Comparison of ENCODE assay signal across 16 cellular contexts in the genomic region with DNA sequence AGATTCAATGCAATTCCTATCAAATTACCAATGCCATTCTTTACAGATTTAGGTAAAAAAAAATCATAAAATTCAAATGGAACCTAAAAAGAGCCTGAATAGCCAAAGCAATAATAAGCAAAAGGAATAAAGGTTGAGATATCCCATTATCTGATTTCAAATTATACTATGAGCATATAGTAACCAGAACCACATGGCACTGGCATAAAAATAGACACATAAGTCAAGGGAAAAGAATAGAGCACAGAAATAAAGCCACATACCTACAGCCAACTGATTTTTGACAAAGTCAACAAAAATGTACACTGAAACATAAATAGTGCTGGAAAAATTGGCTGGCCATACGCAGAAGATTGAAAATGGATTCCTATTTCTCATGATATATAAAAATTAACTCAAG.
DNase-seq lines count a peak whose midpoint lies in the region; TF ChIP-seq lines count a peak whose summit lies in the region.
"Had no signal": no experiment of that assay in that cellular context is flagged by ENCODE, and none has a peak within 500 bp of the region (broad histone marks: within the 10 kb centered on the region; RNA-seq: fewer than 3 reads in every experiment).

No MANE protein-coding gene starts in this region.

- WGBS in SK-N-SH (ENCODE audit: low lambda C conversion rate): 16% methylated on average over 1 of the region's 1 CpG
- WGBS in endodermal cell (ENCODE audit: insufficient coverage in 1 of 2, insufficient read length in 1 of 2), 2 experiments: 60% methylated on average over 1 of the region's 1 CpG; no CpG with 5 or more reads in 1 of the 2 experiments

- H3K9ac ChIP-seq in SK-N-SH (no peak overlapping the region), endodermal cell (ENCODE audit: extremely low read depth, low read length, poor library complexity, severe bottlenecking) (no peak overlapping the region)
- H3K9ac ChIP-seq: BLaER1 had no signal

- DNase-seq in LHCN-M2 (ENCODE audit: low read depth) (peak; percentile 7), SK-N-SH (no peak), fibroblast of gingiva (ENCODE audit: low read depth) (peak; percentile 16), cardiac septum (ENCODE audit: low spot score) (no peak), endodermal cell (no peak), GM19238 (ENCODE audit: insufficient read length, low spot score) (no peak)
- DNase-seq: Caco-2; CD4-positive, CD25-positive, alpha-beta regulatory T cell; CD8-positive, alpha-beta T cell; DMS153; DND-41; H9 had no signal

- H3K4me1 Mint-ChIP-seq in endodermal cell: peaks cover 6% of the 10 kb centered on the region
- H3K4me1 Mint-ChIP-seq: B cell; CD4-positive, CD25-positive, alpha-beta regulatory T cell; GM23338; H9 had no signal

- no peaks in the 10 kb centered on the region for H3K9me2 ChIP-seq in SK-N-SH

- H3K79me2 ChIP-seq in SK-N-SH (ENCODE audit: insufficient read depth): no peaks in the 10 kb centered on the region

- H3K36me3 ChIP-seq in SK-N-SH (replicated peaks in 1 of 2; ENCODE audit: control insufficient read depth in 1 of 2, insufficient read depth in 2 of 2, low read length in 1 of 2) (no peaks in the 10 kb centered on the region), endodermal cell (ENCODE audit: control insufficient read depth, insufficient read depth, low read length) (no peaks in the 10 kb centered on the region)
- H3K36me3 ChIP-seq: BLaER1 had no signal

- intact Hi-C loops in cardiac septum (cut with DNase I): no loop called here

- H3K27me3 ChIP-seq in SK-N-SH (ENCODE audit: insufficient read depth) (no peaks in the 10 kb centered on the region), endodermal cell (ENCODE audit: control insufficient read depth, insufficient read depth, low read length, poor library complexity, severe bottlenecking) (no peaks in the 10 kb centered on the region)
- H3K27me3 ChIP-seq: BLaER1 had no signal

- H3K4me3 Mint-ChIP-seq in endodermal cell: no peak overlapping the region
- H3K4me3 Mint-ChIP-seq: B cell; CD4-positive, CD25-positive, alpha-beta regulatory T cell; CD8-positive, alpha-beta T cell; GM23338; H9 had no signal

- H2AFZ ChIP-seq in SK-N-SH (ENCODE audit: low read depth): no peak overlapping the region

- no peaks in the 10 kb centered on the region for H3F3A ChIP-seq in SK-N-SH (replicated peaks; ENCODE audit: insufficient read depth)

- H3K4me3 ChIP-seq in SK-N-SH (ENCODE audit: low read depth in 2 of 2, low read length in 1 of 2): no peak overlapping the region
- no peak overlapping the region for H3K4me3 ChIP-seq in endodermal cell (ENCODE audit: low read length)
- H3K4me3 ChIP-seq: BLaER1, GM23338 had no signal

- H4K20me1 ChIP-seq in SK-N-SH (ENCODE audit: insufficient read depth): no peaks in the 10 kb centered on the region
- H4K20me1 ChIP-seq: BLaER1 had no signal

- no peaks in the 10 kb centered on the region; a peak in 1 of 4 replicates for H3K4me1 ChIP-seq in SK-N-SH (ENCODE audit: control insufficient read depth in 1 of 2, insufficient read depth in 2 of 2, low read depth in 1 of 2, low read length in 1 of 2)
- H3K4me1 ChIP-seq in endodermal cell (ENCODE audit: control insufficient read depth, insufficient read depth, low read length): no peaks in the 10 kb centered on the region
- H3K4me1 ChIP-seq: Caco-2 had no signal

- no peaks in the 10 kb centered on the region for H3K27me3 Mint-ChIP-seq in endodermal cell (ENCODE audit: insufficient read depth)
- H3K27me3 Mint-ChIP-seq: B cell; CD4-positive, CD25-positive, alpha-beta regulatory T cell had no signal

- POLR2A ChIA-PET in SK-N-SH (lab: Yijun Ruan, JAX): no interaction called here

- H3K36me3 Mint-ChIP-seq in endodermal cell (ENCODE audit: low read depth): no peaks in the 10 kb centered on the region
- H3K36me3 Mint-ChIP-seq: CD4-positive, CD25-positive, alpha-beta regulatory T cell; CD8-positive, alpha-beta T cell had no signal

- no peak for TF ChIP-seq RAD21 in SK-N-SH (IDR thresholded peaks at IDR 0.05; ENCODE audit: low read length)

- peaks cover 7% of the 10 kb centered on the region for H3K9me3 Mint-ChIP-seq in endodermal cell

- CTCF ChIA-PET in SK-N-SH (lab: Yijun Ruan, JAX): no interaction called here

- peaks cover 4% of the 10 kb centered on the region; the same call in 1 of the 2 replicates for H3K9me3 ChIP-seq in SK-N-SH
- no peaks in the 10 kb centered on the region for H3K9me3 ChIP-seq in endodermal cell (ENCODE audit: control insufficient read depth, low read length)
- H3K9me3 ChIP-seq: BLaER1, Caco-2 had no signal

- TF ChIP-seq CTCF in SK-N-SH (IDR thresholded peaks at IDR 0.05): no peak
- TF ChIP-seq CTCF in endodermal cell (conservative IDR thresholded peaks at IDR 0.05): no peak

- no peak overlapping the region for H3K27ac Mint-ChIP-seq in endodermal cell
- H3K27ac Mint-ChIP-seq: B cell; CD4-positive, CD25-positive, alpha-beta regulatory T cell; CD8-positive, alpha-beta T cell; GM23338; H9 had no signal

- H3K4me2 ChIP-seq in SK-N-SH: no peak overlapping the region
- H3K4me2 ChIP-seq: BLaER1, GM23338 had no signal

- H3K27ac ChIP-seq in SK-N-SH (ENCODE audit: low read depth in 2 of 2, low read length in 1 of 2) (no peak overlapping the region), endodermal cell (ENCODE audit: low read depth, low read length) (no peak overlapping the region)
- H3K27ac ChIP-seq: BLaER1, C4-2B had no signal

- TF ChIP-seq EP300 in SK-N-SH (IDR thresholded peaks at IDR 0.05; ENCODE audit: borderline replicate concordance in 1 of 2, low read depth in 1 of 2, low read length in 1 of 2): 0 out of 4 replicates have a peak, but pooled peaks of 1 of the 2 experiments have one; percentile 8

TF ChIP-seq in SK-N-SH, 30 proteins besides CTCF, POLR2A, EP300 and RAD21:
- TF ChIP-seq TEAD4 (IDR thresholded peaks at IDR 0.05; ENCODE audit: borderline replicate concordance, insufficient read depth) (peak; percentile 26; the same call in 1 of the 2 replicates), NRF1 (IDR thresholded peaks at IDR 0.05; ENCODE audit: low read depth, low read length) (no peak), TCF12 (IDR thresholded peaks at IDR 0.05) (peak; percentile 69), POLR2AphosphoS5 (IDR thresholded peaks at IDR 0.05; ENCODE audit: low read depth, low read length) (no peak), GATA2 (CRISPR knock-in tag; IDR thresholded peaks at IDR 0.05) (no peak), MEF2A (IDR thresholded peaks at IDR 0.05; ENCODE audit: borderline replicate concordance, low read depth) (peak; percentile 40; the same call in 1 of the 2 replicates)

Comparison
In these comparisons a context has a peak if more than half of its experiments do, and no peak if none do; other contexts are left out.
1. DNase-seq: peak in LHCN-M2 (single experiment) and fibroblast of gingiva (single experiment); none in SK-N-SH (single experiment), cardiac septum (single experiment), endodermal cell (single experiment) and GM19238 (single experiment).